ENCODE assay signal across 23 cellular contexts in genomic region chr4:186265683-186266648, GRCh38. TPM values are rescaled to one million over a fixed set of nuclear protein-coding genes. Genes with fewer than 3 reads are reported as not detected.
A peak's percentile ranks its signal among the peaks of the same experiment; 100 is the strongest.
DNase-seq lines count a peak whose midpoint lies in the region; ATAC-seq, FAIRE-seq and TF ChIP-seq lines count a peak whose summit lies in the region.
"Had no signal": no experiment of that assay in that cellular context is flagged by ENCODE, and none has a peak within 500 bp of the region (broad histone marks: within the 10 kb centered on the region; RNA-seq: fewer than 3 reads in every experiment).

Gene F11, plus strand, starts transcription at chr4:186266189. Its CDS starts 948 bp downstream, at chr4:186267137.

- no peaks in the 10 kb centered on the region for H3K36me3 ChIP-seq in cardiac muscle cell
- H3K36me3 ChIP-seq: BLaER1 treated with 17β-estradiol and CSF1 and Interleukin-3, amounts not matched to agents 10 nM and 100 nM; thoracic aorta had no signal

- peaks cover 24% of the 10 kb centered on the region for H3K4me1 Mint-ChIP-seq in nephron

- peak within 1 kb of the TSS; percentile 66 to 81 (median 76) for H3K4me3 Mint-ChIP-seq in nephron

- H3K36me3 Mint-ChIP-seq in nephron (ENCODE audit: low read depth), result no peaks in the 10 kb centered on the region

- peak; percentile 94 for FAIRE-seq in islet of Langerhans (lab: Jason Lieb, UNC)
- FAIRE-seq: colon, GM19239 had no signal

- no peaks in the 10 kb centered on the region for H3K9me3 ChIP-seq in cardiac muscle cell (ENCODE audit: low read depth)
- H3K9me3 ChIP-seq: BLaER1 treated with 17β-estradiol and CSF1 and Interleukin-3, amounts not matched to agents 10 nM and 100 nM; SK-N-SH; thoracic aorta had no signal

- DNase-seq in cardiac muscle cell (ENCODE audit: low read depth in 1 of 2, low spot score in 1 of 2) (no peak), Right ventricle myocardium inferior (ENCODE audit: missing footprints) (no peak), activated T-cell treated with anti-CD3 and anti-CD28 coated beads for 4 hours (no peak)
- no peak for DNase-seq in stimulated activated CD4-positive, alpha-beta T cell treated with anti-CD3 and anti-CD28 coated beads, Interleukin-4, amount 100 ng/mL, for 4 hours
- no peak for DNase-seq in stimulated activated naive CD4-positive, alpha-beta T cell (lab: John Stamatoyannopoulos, UW)
- DNase-seq in central memory CD4-positive, alpha-beta T cell, result no peak
- DNase-seq: activated CD4-positive, alpha-beta T cell treated with anti-CD3 and anti-CD28 coated beads, Interleukin-2, amount 50 U/mL, for 48 hours; amniotic stem cell; DMS153; erythroblast; NCI-H1930; NCI-H510A treated with DMSO at 0.1 percent for 48 hours; OCI-M1; SK-N-SH; stimulated activated CD4-positive, alpha-beta T cell treated with anti-CD3 and anti-CD28 coated beads, Interleukin-4, amount 100 ng/mL, for 24 hours had no signal

- no peak for TF ChIP-seq CTCF in cardiac muscle cell (IDR thresholded peaks at IDR 0.05; ENCODE audit: low read depth, low read length)
- no peak for TF ChIP-seq CTCF in nephron (IDR thresholded peaks at IDR 0.05; ENCODE audit: unreplicated experiment in 3 of 3)

- H3K4me3 ChIP-seq in cardiac muscle cell, result peak within 1 kb of the TSS; percentile 13
- H3K4me3 ChIP-seq: BLaER1 treated with 17β-estradiol and CSF1 and Interleukin-3, amounts not matched to agents 10 nM and 100 nM; thoracic aorta had no signal

- no peaks in the 10 kb centered on the region for H3K27me3 ChIP-seq in cardiac muscle cell
- H3K27me3 ChIP-seq: BLaER1 treated with 17β-estradiol and CSF1 and Interleukin-3, amounts not matched to agents 10 nM and 100 nM had no signal

- intact Hi-C loops in Right ventricle myocardium inferior (cut with DNase I), result no loop called here

- H3K9me3 Mint-ChIP-seq in nephron, result no peaks in the 10 kb centered on the region

- H3K27ac Mint-ChIP-seq in nephron, result peak within 1 kb of the TSS; percentile 52 to 91 (median 88)

- H3K27me3 Mint-ChIP-seq in nephron (ENCODE audit: low read depth), result no peaks in the 10 kb centered on the region

- ATAC-seq in Right ventricle myocardium inferior, result no peak

- no peak within 1 kb of the TSS for H3K27ac ChIP-seq in cardiac muscle cell
- H3K27ac ChIP-seq: 22Rv1; BLaER1 treated with 17β-estradiol and CSF1 and Interleukin-3, amounts not matched to agents 10 nM and 100 nM; thoracic aorta had no signal

- H3K4me1 ChIP-seq in cardiac muscle cell (ENCODE audit: low read depth), result peaks cover 5% of the 10 kb centered on the region
- H3K4me1 ChIP-seq: BLaER1 treated with 17β-estradiol and CSF1 and Interleukin-3, amounts not matched to agents 10 nM and 100 nM had no signal

RNA-seq across cellular contexts. Expression of gene F11, which starts in this region (rescaled TPM):
- total RNA-seq in cardiac muscle cell (not detected in 2 replicates), Right ventricle myocardium inferior (not detected)
- not detected in 2 replicates for polyA plus RNA-seq in cardiac muscle cell
- total RNA-seq: glomerular endothelial cell, thoracic aorta had no signal
- polyA plus RNA-seq: SK-N-SH had no signal
